ENCODE assay signal across 1 cellular context in the genomic region with DNA sequence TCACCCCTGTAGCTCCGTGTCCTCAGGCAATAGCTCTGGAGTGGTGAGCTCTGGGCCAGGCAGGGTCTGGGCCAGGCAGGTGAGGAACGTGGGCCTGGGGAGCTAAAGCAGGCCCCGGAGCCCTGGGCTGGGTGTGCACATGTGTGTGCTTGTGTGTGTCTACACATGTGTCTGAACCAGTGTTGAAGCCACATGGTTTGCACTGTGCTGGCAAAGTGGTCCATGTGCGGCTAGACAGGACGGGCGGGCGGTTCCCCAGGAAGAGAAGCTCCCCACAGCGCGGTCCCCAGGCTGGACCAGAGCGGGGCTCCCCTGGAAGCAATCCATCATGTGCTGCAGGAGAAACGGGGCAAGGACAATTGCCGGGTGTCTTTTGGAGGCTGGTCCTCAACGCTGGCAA.
TF ChIP-seq lines count a peak whose summit lies in the region.

No MANE protein-coding gene starts in this region.

TF ChIP-seq in H1, 55 proteins besides CTCF, POLR2A, EP300 and RAD21:
- TF ChIP-seq POLR2AphosphoS5 (IDR thresholded peaks at IDR 0.05; ENCODE audit: low read depth, low read length) (no peak), NANOG (IDR thresholded peaks at IDR 0.05; ENCODE audit: insufficient read depth, low read depth, low read length, poor library complexity, severe bottlenecking) (no peak), JUND (IDR thresholded peaks at IDR 0.05; ENCODE audit: low read length) (no peak), RNF2 (IDR thresholded peaks at IDR 0.05; ENCODE audit: borderline replicate concordance, low read depth, low read length, missing control alignments, poor library complexity, severe bottlenecking) (no peak), SIRT6 (IDR thresholded peaks at IDR 0.05; ENCODE audit: low read length) (no peak), YY1 (IDR thresholded peaks at IDR 0.05; ENCODE audit: low read depth, low read length) (no peak), KDM5A (IDR thresholded peaks at IDR 0.05; ENCODE audit: low read length) (no peak), SRF (IDR thresholded peaks at IDR 0.05; ENCODE audit: low read depth, low read length) (no peak), SIX5 (IDR thresholded peaks at IDR 0.05; ENCODE audit: low read depth, low read length) (no peak), CTBP2 (IDR thresholded peaks at IDR 0.05; ENCODE audit: borderline replicate concordance, insufficient read depth, insufficient read length, low read length) (no peak), ASH2L (IDR thresholded peaks at IDR 0.05; ENCODE audit: low read length) (no peak), MAFK (IDR thresholded peaks at IDR 0.05; ENCODE audit: low read depth, low read length) (no peak), CHD1 (IDR thresholded peaks at IDR 0.05; ENCODE audit: low read depth, low read length) (no peak), TEAD4 (IDR thresholded peaks at IDR 0.05; ENCODE audit: low read depth, low read length) (no peak), RFX5 (IDR thresholded peaks at IDR 0.05; ENCODE audit: borderline replicate concordance, low read depth, low read length) (no peak)
- TF ChIP-seq, protein P1, sequence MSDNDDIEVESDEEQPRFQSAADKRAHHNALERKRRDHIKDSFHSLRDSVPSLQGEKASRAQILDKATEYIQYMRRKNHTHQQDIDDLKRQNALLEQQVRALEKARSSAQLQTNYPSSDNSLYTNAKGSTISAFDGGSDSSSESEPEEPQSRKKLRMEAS (IDR thresholded peaks at IDR 0.05) = no peak
